ENCODE assay signal across 12 cellular contexts in genomic region chr17:78132767-78133178, GRCh38. TPM values are rescaled to one million over a fixed set of nuclear protein-coding genes. Genes with fewer than 3 reads are reported as not detected.
DNase-seq lines count a peak whose midpoint lies in the region; ATAC-seq, FAIRE-seq and TF ChIP-seq lines count a peak whose summit lies in the region.
"Had no signal": no experiment of that assay in that cellular context is flagged by ENCODE, and none has a peak within 500 bp of the region (broad histone marks: within the 10 kb centered on the region; RNA-seq: fewer than 3 reads in every experiment).

No MANE protein-coding gene starts in this region.

- H3K9me1 ChIP-seq in K562 (ENCODE audit: control insufficient read depth, insufficient read depth, low read length) = no peaks in the 10 kb centered on the region

- no peaks in the 10 kb centered on the region for H3K9me3 ChIP-seq in OCI-LY1 (ENCODE audit: low read length)
- H3K9me3 ChIP-seq in K562 (replicated peaks; ENCODE audit: control insufficient read depth, insufficient read depth, low read depth, low read length) = no peaks in the 10 kb centered on the region
- no peaks in the 10 kb centered on the region for H3K9me3 ChIP-seq in osteoblast (ENCODE audit: low read depth, low read length)

- H3K36me3 ChIP-seq in GM06990 (ENCODE audit: control insufficient read depth, insufficient read depth, low read length) (peaks cover 36% of the 10 kb centered on the region), OCI-LY1 (ENCODE audit: insufficient read depth, low read length) (peaks cover 28% of the 10 kb centered on the region), K562 (ENCODE audit: control insufficient read depth, insufficient read depth, low read length) (no peaks in the 10 kb centered on the region), osteoblast (ENCODE audit: insufficient read depth, low read length) (no peaks in the 10 kb centered on the region)

- intact Hi-C loops in K562 (cut with micrococcal nuclease) = no loop called here

- H3K4me1 ChIP-seq in OCI-LY1 (ENCODE audit: insufficient read depth, low read length, severe bottlenecking) (peaks cover 68% of the 10 kb centered on the region), K562 (replicated peaks in 1 of 2; ENCODE audit: control insufficient read depth in 2 of 2, insufficient read depth in 2 of 2, low read length in 2 of 2) (peaks cover 57 to 92% of the 10 kb centered on the region in 2 experiments), osteoblast (ENCODE audit: insufficient read depth, low read length) (no peaks in the 10 kb centered on the region)

- H3K4me3 ChIP-seq in GM06990 (replicated peaks; ENCODE audit: low read depth, low read length) = peak overlapping the region; percentile 72
- peak overlapping the region; percentile 72 for H3K4me3 ChIP-seq in OCI-LY1 (ENCODE audit: low read depth, low read length, poor library complexity, severe bottlenecking)
- H3K4me3 ChIP-seq in K562 = no peak overlapping the region
- H3K4me3 ChIP-seq in osteoblast (ENCODE audit: insufficient read depth, low read length) = no peak overlapping the region

- no peak for TF ChIP-seq CTCF in GM06990 (IDR thresholded peaks at IDR 0.05; ENCODE audit: insufficient read depth, low read length, poor library complexity, severe bottlenecking)
- no peak for TF ChIP-seq CTCF in OCI-LY1 (IDR thresholded peaks at IDR 0.05; ENCODE audit: low read length)
- no peak for TF ChIP-seq CTCF in K562 (IDR thresholded peaks at IDR 0.05 in 2 of 3, conservative IDR thresholded peaks at IDR 0.05 in 1 of 3; ENCODE audit: insufficient read depth in 2 of 3, low read depth in 1 of 3, low read length in 3 of 3)
- TF ChIP-seq CTCF in osteoblast (IDR thresholded peaks at IDR 0.05; ENCODE audit: extremely low read depth, low read depth, low read length) = no peak

- no peaks in the 10 kb centered on the region for H3K9me2 ChIP-seq in OCI-LY1 (ENCODE audit: low read depth, low read length)

- H3K9ac ChIP-seq in OCI-LY1 (ENCODE audit: low read length) (peak overlapping the region; percentile 92; the same call in 1 of the 2 replicates), K562 (ENCODE audit: insufficient read depth in 1 of 2, low read depth in 2 of 2, low read length in 2 of 2) (peak overlapping the region in 1 of 2 experiments; percentile 75; a peak in 2 of 4 replicates)

- H3F3A ChIP-seq in OCI-LY1 (ENCODE audit: insufficient read depth, low read length) = no peaks in the 10 kb centered on the region

- H3K4me2 ChIP-seq in OCI-LY1 (ENCODE audit: low read length) = peak overlapping the region; percentile 89
- peak overlapping the region; percentile 9; the same call in 1 of the 2 replicates for H3K4me2 ChIP-seq in K562 (ENCODE audit: insufficient read depth, low read length)
- no peak overlapping the region for H3K4me2 ChIP-seq in osteoblast (ENCODE audit: insufficient read depth, low read length)

- in situ Hi-C loops in K562 (cut with MboI) (no loop called here), KBM-7 (cut with MboI; ENCODE audit: low pct_unique_long_range_greater_than_20kb, low sequenced_read_pairs) (no loop called here)

- H3K79me2 ChIP-seq in OCI-LY1 (ENCODE audit: insufficient read depth, low read length) (no peaks in the 10 kb centered on the region), K562 (ENCODE audit: control insufficient read depth, insufficient read depth, low read length) (peaks cover 29% of the 10 kb centered on the region), osteoblast (ENCODE audit: insufficient read depth, low read length) (no peaks in the 10 kb centered on the region)

- 90% methylated on average over 9 of the region's 9 CpGs for WGBS in K562 (ENCODE audit: insufficient coverage, low coverage, missing lambda C conversion rate)

- TF ChIP-seq RAD21 in K562 (CRISPR knock-in tag; conservative IDR thresholded peaks at IDR 0.05 in 1 of 2, IDR thresholded peaks at IDR 0.05 in 1 of 2) = no peak

- peak overlapping the region; percentile 92 for H3K27ac ChIP-seq in OCI-LY1 (ENCODE audit: low read depth, low read length, poor library complexity, severe bottlenecking)
- H3K27ac ChIP-seq in K562 (ENCODE audit: extremely low read depth, low read depth, low read length) = peak overlapping the region; percentile 26; the same call in 2 of the 3 replicates
- H3K27ac ChIP-seq in osteoblast (ENCODE audit: low read depth, low read length) = no peak overlapping the region

- no peak for FAIRE-seq in K562 (lab: Jason Lieb, UNC)
- FAIRE-seq: RCC 7860, TTC549 had no signal

- H4K20me1 ChIP-seq in OCI-LY1 (ENCODE audit: insufficient read depth, low read length) = no peaks in the 10 kb centered on the region
- no peaks in the 10 kb centered on the region for H4K20me1 ChIP-seq in K562 (replicated peaks; ENCODE audit: control insufficient read depth, insufficient read depth, low read length)
- H4K20me1 ChIP-seq in osteoblast (ENCODE audit: insufficient read depth, low read length) = no peaks in the 10 kb centered on the region

- H2AFZ ChIP-seq in OCI-LY1 (ENCODE audit: low read length) = no peak overlapping the region
- H2AFZ ChIP-seq in K562 (ENCODE audit: low read depth, low read length) = no peak overlapping the region
- H2AFZ ChIP-seq in osteoblast (ENCODE audit: low read length) = no peak overlapping the region

- DNase-seq in GM06990 (ENCODE audit: extremely low read depth, insufficient read length) = no peak
- no peak for DNase-seq in K562 (ENCODE audit: extremely low read depth in 1 of 4, low spot score in 3 of 4)
- DNase-seq in osteoblast (ENCODE audit: insufficient read length, low spot score, missing footprints) = peak; percentile 86
- DNase-seq in NCI-H524 treated with DMSO at 0.1 percent for 48 hours (lab: John Stamatoyannopoulos, UW) = no peak
- DNase-seq in GM19240 (ENCODE audit: insufficient read length, low spot score) = no peak
- DNase-seq in KBM-7 = no peak
- DNase-seq: NCI-H2107 had no signal

- no peak for TF ChIP-seq EP300 in K562 (IDR thresholded peaks at IDR 0.05; ENCODE audit: low read length)

- ATAC-seq in K562 = no peak
- ATAC-seq in HG03342 (IDR thresholded peaks at IDR 0.05; ENCODE audit: unreplicated experiment) = no peak

- CTCF ChIA-PET in K562 (lab: Yijun Ruan, JAX; ENCODE audit: low intra/inter-chr PET ratio) = no interaction called here

- no TSS peak for BruUV-seq in K562 (replicated peaks; lab: Mats Ljungman, UMichigan)

- H3K27me3 ChIP-seq in GM06990 (replicated peaks; ENCODE audit: control insufficient read depth, insufficient read depth, low read length) (no peaks in the 10 kb centered on the region), OCI-LY1 (ENCODE audit: insufficient read depth, low read length) (no peaks in the 10 kb centered on the region), K562 (ENCODE audit: control insufficient read depth in 2 of 2, insufficient read depth in 2 of 2, low read length in 2 of 2) (no peaks in the 10 kb centered on the region), osteoblast (ENCODE audit: insufficient read depth, low read length) (peaks cover 38% of the 10 kb centered on the region)

- TF ChIP-seq POLR2A in K562 (conservative IDR thresholded peaks at IDR 0.05) = no peak

- POLR2A ChIA-PET in K562 (lab: Yijun Ruan, JAX) = no interaction called here

RNA-seq across cellular contexts. Expression of gene TMC8, which starts 2.2 kb away (rescaled TPM):
- total RNA-seq in K562 (2011; cell fraction: chromatin; rRNA removed; ENCODE audit: low replicate concordance) = 23.0 and 64.6 TPM in 2 replicates
- total RNA-seq in K562 (2011; cell fraction: nucleolus; rRNA removed) = 33.3 and 43.0 TPM in 2 replicates
- total RNA-seq in K562 (2011; cell fraction: nucleoplasm; rRNA removed) = 24.9 and 26.8 TPM in 2 replicates
- total RNA-seq in K562 (2014; rRNA removed) (4.8 TPM in 2 replicates), K562 (2014; rRNA removed; fragmentation: Illumina TruSeq; extraction: Trizol) (1.0 and 1.3 TPM in 2 replicates), K562 (2015; rRNA removed; fragmentation: Illumina TruSeq; extraction: Trizol) (1.3 TPM in 2 replicates), K562 (2021) (8.3 and 10.3 TPM in 2 replicates), osteoblast (not detected in 2 replicates)
- polyA plus RNA-seq in K562 (2011; rRNA removed) (3.5 and 6.1 TPM in 2 replicates), K562 (2014; fragmentation: Illumina TruSeq; extraction: Trizol) (2.8 and 5.7 TPM in 2 replicates), K562 (2014; fragmentation: Nextera tagmentation; extraction: Ambion mirVana) (under 1 TPM; 0.13 to 0.21 TPM), K562 (2014; rRNA removed) (4.1 and 10.9 TPM in 2 replicates)
- 1.9 and 10.1 TPM in 2 replicates for polyA plus RNA-seq in K562 (2011; cell fraction: cytosol; rRNA removed)
- polyA plus RNA-seq in K562 (2011; cell fraction: nucleus; rRNA removed) = 15.8 and 47.9 TPM in 2 replicates
- 7.4 and 8.2 TPM in 2 replicates for polyA plus RNA-seq in K562 (2012)
- 2.4 and 2.5 TPM in 2 replicates for polyA minus RNA-seq in K562 (2011; rRNA and poly(A)+ RNA removed)
- polyA minus RNA-seq in K562 (2011; cell fraction: cytosol; rRNA and poly(A)+ RNA removed) = 2.2 and 4.6 TPM in 2 replicates
- 9.6 and 12.8 TPM in 2 replicates for polyA minus RNA-seq in K562 (2011; cell fraction: nucleus; rRNA and poly(A)+ RNA removed)

RNA-seq across cellular contexts. Expression of gene TMC6, which starts 4.2 kb away (rescaled TPM):
- 470 and 1,385 TPM in 2 replicates for total RNA-seq in K562 (2011; cell fraction: chromatin; rRNA removed; ENCODE audit: low replicate concordance)
- 924 and 982 TPM in 2 replicates for total RNA-seq in K562 (2011; cell fraction: nucleolus; rRNA removed)
- total RNA-seq in K562 (2011; cell fraction: nucleoplasm; rRNA removed) = 574 and 584 TPM in 2 replicates
- total RNA-seq in K562 (2014; rRNA removed) (183 and 200 TPM in 2 replicates), K562 (2014; rRNA removed; fragmentation: Illumina TruSeq; extraction: Trizol) (30.2 and 33.0 TPM in 2 replicates), K562 (2015; rRNA removed; fragmentation: Illumina TruSeq; extraction: Trizol) (64.8 and 66.9 TPM in 2 replicates), K562 (2021) (304 and 351 TPM in 2 replicates), osteoblast (under 0.01 TPM in 1 of 2 replicates, not detected in the other)
- polyA plus RNA-seq in K562 (2011; rRNA removed) (66.9 and 116 TPM in 2 replicates), K562 (2014; fragmentation: Illumina TruSeq; extraction: Trizol) (36.6 and 87.5 TPM in 2 replicates), K562 (2014; fragmentation: Nextera tagmentation; extraction: Ambion mirVana) (1 to 10 TPM; 4.1 to 8.2 TPM), K562 (2014; rRNA removed) (201 and 246 TPM in 2 replicates)
- polyA plus RNA-seq in K562 (2011; cell fraction: cytosol; rRNA removed) = 66.0 and 200 TPM in 2 replicates
- polyA plus RNA-seq in K562 (2011; cell fraction: nucleus; rRNA removed) = 537 and 1,067 TPM in 2 replicates
- polyA plus RNA-seq in K562 (2012) = 156 and 191 TPM in 2 replicates
- 21.1 and 34.2 TPM in 2 replicates for polyA minus RNA-seq in K562 (2011; rRNA and poly(A)+ RNA removed)
- polyA minus RNA-seq in K562 (2011; cell fraction: cytosol; rRNA and poly(A)+ RNA removed) = 97.7 and 104 TPM in 2 replicates
- polyA minus RNA-seq in K562 (2011; cell fraction: nucleus; rRNA and poly(A)+ RNA removed) = 176 and 224 TPM in 2 replicates

RNA-seq across cellular contexts. Expression of gene C17orf99, which starts 13.4 kb away (rescaled TPM):
- 66.4 and 86.5 TPM in 2 replicates for total RNA-seq in K562 (2011; cell fraction: chromatin; rRNA removed; ENCODE audit: low replicate concordance)
- total RNA-seq in K562 (2011; cell fraction: nucleolus; rRNA removed) = 51.9 and 66.7 TPM in 2 replicates
- 36.2 and 47.7 TPM in 2 replicates for total RNA-seq in K562 (2011; cell fraction: nucleoplasm; rRNA removed)
- total RNA-seq in K562 (2014; rRNA removed) (16.8 and 17.3 TPM in 2 replicates), K562 (2014; rRNA removed; fragmentation: Illumina TruSeq; extraction: Trizol) (7.1 and 7.5 TPM in 2 replicates), K562 (2015; rRNA removed; fragmentation: Illumina TruSeq; extraction: Trizol) (4.0 and 5.8 TPM in 2 replicates), K562 (2021) (16.4 and 18.9 TPM in 2 replicates), osteoblast (not detected in 2 replicates)
- polyA plus RNA-seq in K562 (2011; rRNA removed) (15.9 and 16.2 TPM in 2 replicates), K562 (2014; fragmentation: Illumina TruSeq; extraction: Trizol) (14.3 and 20.0 TPM in 2 replicates), K562 (2014; fragmentation: Nextera tagmentation; extraction: Ambion mirVana) (1 to 10 TPM; 4.1 to 7.7 TPM), K562 (2014; rRNA removed) (16.4 and 19.9 TPM in 2 replicates)
- polyA plus RNA-seq in K562 (2011; cell fraction: cytosol; rRNA removed) = 11.8 and 31.5 TPM in 2 replicates
- 30.9 and 68.9 TPM in 2 replicates for polyA plus RNA-seq in K562 (2011; cell fraction: nucleus; rRNA removed)
- polyA plus RNA-seq in K562 (2012) = 4.7 and 6.4 TPM in 2 replicates
- polyA minus RNA-seq in K562 (2011; rRNA and poly(A)+ RNA removed) = 2.7 and 10.0 TPM in 2 replicates
- polyA minus RNA-seq in K562 (2011; cell fraction: cytosol; rRNA and poly(A)+ RNA removed) = 6.5 and 11.1 TPM in 2 replicates
- 5.6 and 11.8 TPM in 2 replicates for polyA minus RNA-seq in K562 (2011; cell fraction: nucleus; rRNA and poly(A)+ RNA removed)
- total RNA-seq: HT1080 had no signal

RNA-seq across cellular contexts. Expression of gene SYNGR2, which starts 35.6 kb away (rescaled TPM):
- total RNA-seq in K562 (2011; cell fraction: chromatin; rRNA removed; ENCODE audit: low replicate concordance) = 68.6 and 254 TPM in 2 replicates
- 327 and 339 TPM in 2 replicates for total RNA-seq in K562 (2011; cell fraction: nucleolus; rRNA removed)
- 222 and 253 TPM in 2 replicates for total RNA-seq in K562 (2011; cell fraction: nucleoplasm; rRNA removed)
- total RNA-seq in K562 (2014; rRNA removed) (87.8 and 120 TPM in 2 replicates), K562 (2014; rRNA removed; fragmentation: Illumina TruSeq; extraction: Trizol) (29.7 and 44.9 TPM in 2 replicates), K562 (2015; rRNA removed; fragmentation: Illumina TruSeq; extraction: Trizol) (68.0 and 68.2 TPM in 2 replicates), K562 (2021) (173 and 185 TPM in 2 replicates), osteoblast (1.5 and 3.3 TPM in 2 replicates)
- polyA plus RNA-seq in K562 (2011; rRNA removed) (159 and 208 TPM in 2 replicates), K562 (2014; fragmentation: Illumina TruSeq; extraction: Trizol) (167 and 172 TPM in 2 replicates), K562 (2014; fragmentation: Nextera tagmentation; extraction: Ambion mirVana) (1 to 10 TPM; 1.4 to 7.6 TPM), K562 (2014; rRNA removed) (140 and 156 TPM in 2 replicates)
- 393 and 921 TPM in 2 replicates for polyA plus RNA-seq in K562 (2011; cell fraction: cytosol; rRNA removed)
- polyA plus RNA-seq in K562 (2011; cell fraction: nucleus; rRNA removed) = 163 and 222 TPM in 2 replicates
- polyA plus RNA-seq in K562 (2012) = 104 and 149 TPM in 2 replicates
- 64.8 and 150 TPM in 2 replicates for polyA minus RNA-seq in K562 (2011; rRNA and poly(A)+ RNA removed)
- polyA minus RNA-seq in K562 (2011; cell fraction: cytosol; rRNA and poly(A)+ RNA removed) = 129 and 147 TPM in 2 replicates
- polyA minus RNA-seq in K562 (2011; cell fraction: nucleus; rRNA and poly(A)+ RNA removed) = 33.9 and 38.4 TPM in 2 replicates

RNA-seq across cellular contexts. Expression of gene TK1, which starts 54.1 kb away (rescaled TPM):
- 24.3 and 89.6 TPM in 2 replicates for total RNA-seq in K562 (2011; cell fraction: chromatin; rRNA removed; ENCODE audit: low replicate concordance)
- 88.4 and 100 TPM in 2 replicates for total RNA-seq in K562 (2011; cell fraction: nucleolus; rRNA removed)
- 53.4 and 62.0 TPM in 2 replicates for total RNA-seq in K562 (2011; cell fraction: nucleoplasm; rRNA removed)
- total RNA-seq in K562 (2014; rRNA removed) (195 and 231 TPM in 2 replicates), K562 (2014; rRNA removed; fragmentation: Illumina TruSeq; extraction: Trizol) (45.0 and 59.5 TPM in 2 replicates), K562 (2015; rRNA removed; fragmentation: Illumina TruSeq; extraction: Trizol) (97.7 and 98.0 TPM in 2 replicates), K562 (2021) (198 TPM in 2 replicates), osteoblast (17.7 and 23.9 TPM in 2 replicates)
- polyA plus RNA-seq in K562 (2011; rRNA removed) (123 and 130 TPM in 2 replicates), K562 (2014; fragmentation: Illumina TruSeq; extraction: Trizol) (103 and 216 TPM in 2 replicates), K562 (2014; fragmentation: Nextera tagmentation; extraction: Ambion mirVana) (10 to 100 TPM in 1 of 2 experiments, 1 to 10 TPM in 1; 8.4 to 29.9 TPM), K562 (2014; rRNA removed) (192 and 280 TPM in 2 replicates)
- 232 and 546 TPM in 2 replicates for polyA plus RNA-seq in K562 (2011; cell fraction: cytosol; rRNA removed)
- polyA plus RNA-seq in K562 (2011; cell fraction: nucleus; rRNA removed) = 82.4 and 119 TPM in 2 replicates
- 204 and 231 TPM in 2 replicates for polyA plus RNA-seq in K562 (2012)
- polyA minus RNA-seq in K562 (2011; rRNA and poly(A)+ RNA removed) = 86.2 and 149 TPM in 2 replicates
- polyA minus RNA-seq in K562 (2011; cell fraction: cytosol; rRNA and poly(A)+ RNA removed) = 121 and 135 TPM in 2 replicates
- 32.2 and 35.5 TPM in 2 replicates for polyA minus RNA-seq in K562 (2011; cell fraction: nucleus; rRNA and poly(A)+ RNA removed)

Comparison
In these comparisons a context has a peak if more than half of its experiments do, and no peak if none do; other contexts are left out.
1. H3K4me3 ChIP-seq: peak in GM06990 (single experiment) and OCI-LY1 (single experiment); none in K562 (single experiment) and osteoblast (single experiment).
2. RNA of gene TMC6, which starts 4.2 kb away (total RNA-seq): 30.2 to 1,385 TPM in K562; under 0.01 TPM in osteoblast; every median in the first group is over 10 times any median in the second.